In the genomic region with DNA sequence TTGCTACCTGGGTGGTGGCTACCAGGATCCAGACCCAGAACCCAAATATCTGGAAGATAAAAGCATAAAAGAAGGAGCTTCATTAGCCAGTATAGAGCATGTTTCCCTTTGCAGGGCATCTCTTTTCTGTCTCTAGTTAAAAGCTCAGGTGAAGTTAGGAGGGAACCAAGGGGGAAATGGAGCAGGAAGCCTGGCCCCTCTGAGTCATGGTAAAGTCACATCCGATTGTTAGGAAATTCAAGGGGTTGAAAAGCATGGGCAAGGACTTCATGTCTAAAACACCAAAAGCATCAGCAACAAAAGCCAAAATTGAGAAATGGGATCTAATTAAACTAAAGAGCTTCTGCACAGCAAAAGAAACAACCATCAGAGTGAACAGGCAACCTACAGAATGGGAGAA, we compare ENCODE assay signal across 17 cellular contexts.
"Had no signal": no experiment of that assay in that cellular context is flagged by ENCODE, and none has a peak within 500 bp of the region (broad histone marks: within the 10 kb centered on the region; RNA-seq: fewer than 3 reads in every experiment).

No MANE protein-coding gene starts in this region.

- DNase-seq: activated B cell treated with CpG ODN at 0.5 μM for 24 hours; activated CD4-positive, alpha-beta T cell treated with anti-CD3 and anti-CD28 coated beads for 48 hours; activated CD8-positive, alpha-beta memory T cell treated with anti-CD3 and anti-CD28 coated beads, Interleukin-2, amount 50 U/mL, for 48 hours; activated naive CD8-positive, alpha-beta T cell treated with anti-CD3 and anti-CD28 coated beads for 36 hours; amygdala; body of pancreas; cortex of kidney; effector memory CD4-positive, alpha-beta T cell; erythroblast; naive B cell; right lobe of liver; stimulated activated CD4-positive, alpha-beta T cell treated with anti-CD3 and anti-CD28 coated beads, Interleukin-4, amount 100 ng/mL, for 4 hours; stimulated activated naive CD8-positive, alpha-beta T cell treated with anti-CD3 and anti-CD28 coated beads, Interleukin-15, amount 100 ng/mL, for 72 hours; T-helper 2 cell had no signal

- ATAC-seq: body of pancreas; right lobe of liver; stimulated activated naive CD8-positive, alpha-beta T cell treated with anti-CD3 and anti-CD28 coated beads, Interleukin-15, amount 100 ng/mL, for 72 hours had no signal

- H3K4me3 ChIP-seq: body of pancreas, lung, neural progenitor cell, right lobe of liver, smooth muscle cell had no signal

- H3K4me1 ChIP-seq: body of pancreas, neural progenitor cell, right lobe of liver had no signal

- H3K27ac ChIP-seq: body of pancreas, neural progenitor cell, right lobe of liver had no signal

- H3K27me3 ChIP-seq: body of pancreas, neural progenitor cell, right lobe of liver had no signal

- H3K9me3 ChIP-seq: right lobe of liver had no signal

- H3K36me3 ChIP-seq: neural progenitor cell, right lobe of liver had no signal
